1 cellular context compared by ENCODE assay signal in genomic region chr1:202130816-202131522, GRCh38.
TF ChIP-seq lines count a peak whose summit lies in the region.

No MANE protein-coding gene starts in this region.

TF ChIP-seq in GM12878, 131 proteins besides CTCF, POLR2A, EP300 and RAD21:
- TF ChIP-seq GATAD2B (conservative IDR thresholded peaks at IDR 0.05; ENCODE audit: low read depth) (no peak), BCL3 (IDR thresholded peaks at IDR 0.05; ENCODE audit: borderline replicate concordance, insufficient read depth, low read depth, low read length, poor library complexity, severe bottlenecking) (no peak), POLR2AphosphoS2 (IDR thresholded peaks at IDR 0.05; ENCODE audit: low read depth, low read length) (peak; percentile 72; the same call in 1 of the 2 replicates), PRDM15 (CRISPR knock-in tag; IDR thresholded peaks at IDR 0.05) (no peak)
